ENCODE assay signal across 8 cellular contexts in genomic region chr16:18181028-18181427, GRCh38.
DNase-seq lines count a peak whose midpoint lies in the region; ATAC-seq, FAIRE-seq and TF ChIP-seq lines count a peak whose summit lies in the region.
"Not testable (repeated sequence)": the region's sequence is repeated elsewhere in the genome, so short reads cannot be mapped to it uniquely, and the experiment has no call there.

No MANE protein-coding gene starts in this region.

- not testable (repeated sequence) for BruUV-seq in HCT116 (replicated peaks; lab: Mats Ljungman, UMichigan); HepG2 (replicated peaks; lab: Mats Ljungman, UMichigan)

- not testable (repeated sequence) for H3K4me2 ChIP-seq in HCT116 (ENCODE audit: low read length); HepG2 (ENCODE audit: low read depth, low read length)

- not testable (repeated sequence) for H2AFZ ChIP-seq in HCT116 (ENCODE audit: low read depth, low read length, poor library complexity, severe bottlenecking); HepG2 (ENCODE audit: low read length)

- not testable (repeated sequence) for H4K20me1 ChIP-seq in HCT116 (ENCODE audit: insufficient read depth); HepG2 (ENCODE audit: insufficient read depth, low read length)

- H3K27me3 ChIP-seq in HCT116 (ENCODE audit: insufficient read depth, low read length); RWPE2 (ENCODE audit: insufficient read depth, poor library complexity, severe bottlenecking); endodermal cell (ENCODE audit: control insufficient read depth, insufficient read depth, low read length, poor library complexity, severe bottlenecking); HepG2 (ENCODE audit: control insufficient read depth in 1 of 2, insufficient read depth in 2 of 2, low read length in 2 of 2); upper lobe of right lung: not testable (repeated sequence)

- FAIRE-seq in GM12891 (lab: Jason Lieb, UNC) = peak; percentile 76
- FAIRE-seq in HepG2 (lab: Jason Lieb, UNC) = peak; percentile 72

- H3K27ac ChIP-seq in HCT116 (ENCODE audit: low read depth, low read length); RWPE2 (ENCODE audit: poor library complexity, severe bottlenecking); endodermal cell (ENCODE audit: low read depth, low read length); HepG2 (ENCODE audit: extremely low read length, insufficient read depth, low read length); upper lobe of right lung: not testable (repeated sequence)

- not testable (repeated sequence) for H3K9me3 Mint-ChIP-seq in activated T-helper 17 cell treated with anti-CD3 and anti-CD28 coated beads, Interleukin-2, amount 50 U/mL, for 72 hours; endodermal cell; osteocyte (ENCODE audit: unreplicated experiment)

- peak; percentile 100 for ATAC-seq in HCT116
- peak; percentile 33; the same call in 1 of the 3 replicates for ATAC-seq in RWPE2 (ENCODE audit: low read depth)
- peak; percentile 62 for ATAC-seq in activated T-helper 17 cell treated with anti-CD3 and anti-CD28 coated beads, Interleukin-2, amount 50 U/mL, for 72 hours (replicated peaks)
- ATAC-seq in HepG2 = peak; percentile 87
- peak; percentile 79 for ATAC-seq in upper lobe of right lung

- H3K4me3 ChIP-seq in HCT116 (replicated peaks in 1 of 2; ENCODE audit: low read depth in 1 of 2, low read length in 2 of 2); RWPE2 (ENCODE audit: severe bottlenecking); endodermal cell (ENCODE audit: low read length); HepG2 (replicated peaks in 1 of 3; ENCODE audit: insufficient read depth in 1 of 3, low read depth in 2 of 3, low read length in 3 of 3); upper lobe of right lung: not testable (repeated sequence)

- CTCF ChIA-PET in HCT116 (lab: Charles Lee); HepG2 (lab: Yijun Ruan, JAX; ENCODE audit: low intra/inter-chr PET ratio, low total read pairs): not testable (repeated sequence)

- intact Hi-C loops in HCT116 (cut with micrococcal nuclease); HepG2 (cut with micrococcal nuclease; ENCODE audit: unreplicated experiment); upper lobe of right lung (cut with DNase I): not testable (repeated sequence)

- TF ChIP-seq CTCF in HCT116 (IDR thresholded peaks at IDR 0.05 in 2 of 3, conservative IDR thresholded peaks at IDR 0.05 in 1 of 3; ENCODE audit: borderline replicate concordance in 1 of 3, insufficient read depth in 1 of 3, low read depth in 2 of 3, low read length in 2 of 3); RWPE2 (IDR thresholded peaks at IDR 0.05; ENCODE audit: poor library complexity, severe bottlenecking); HepG2 (CRISPR knock-in tag; IDR thresholded peaks at IDR 0.05); upper lobe of right lung (IDR thresholded peaks at IDR 0.05): not testable (repeated sequence)
- TF ChIP-seq CTCF in endodermal cell (conservative IDR thresholded peaks at IDR 0.05) (peak; percentile 40), osteocyte (IDR thresholded peaks at IDR 0.05) (peak; percentile 9)

- not testable (repeated sequence) for H3K9me2 ChIP-seq in HCT116 (ENCODE audit: insufficient read depth)

- not testable (repeated sequence) for H3K4me1 Mint-ChIP-seq in activated T-helper 17 cell treated with anti-CD3 and anti-CD28 coated beads, Interleukin-2, amount 50 U/mL, for 72 hours; endodermal cell; osteocyte (ENCODE audit: unreplicated experiment)

- not testable (repeated sequence) for H3K9me3 ChIP-seq in HCT116 (ENCODE audit: control insufficient read depth in 1 of 2, insufficient read depth in 1 of 2, low read depth in 1 of 2, low read length in 2 of 2); RWPE2 (ENCODE audit: severe bottlenecking); endodermal cell (ENCODE audit: control insufficient read depth, low read length); HepG2 (ENCODE audit: low read length); upper lobe of right lung

- POLR2A ChIA-PET in HCT116 (lab: Charles Lee); HepG2 (lab: Yijun Ruan, JAX): not testable (repeated sequence)

- not testable (repeated sequence) for DNase-seq in GM12891 (ENCODE audit: insufficient read length, low spot score); HCT116 (ENCODE audit: low read depth, low spot score); RWPE2 (ENCODE audit: low spot score); endodermal cell; HepG2 (ENCODE audit: low spot score); osteocyte (ENCODE audit: extremely low spot score, unreplicated experiment); upper lobe of right lung

- not testable (repeated sequence) for TF ChIP-seq POLR2A in GM12891 (IDR thresholded peaks at IDR 0.05; ENCODE audit: low read depth, low read length); HCT116 (IDR thresholded peaks at IDR 0.05; ENCODE audit: borderline replicate concordance, extremely low read depth, insufficient read depth, insufficient read length); HepG2 (IDR thresholded peaks at IDR 0.05; ENCODE audit: insufficient read depth in 1 of 2, low read depth in 2 of 2, low read length in 2 of 2)

- not testable (repeated sequence) for H3K9ac ChIP-seq in HCT116 (ENCODE audit: low read length); endodermal cell (ENCODE audit: extremely low read depth, low read length, poor library complexity, severe bottlenecking); HepG2 (ENCODE audit: insufficient read depth, low read depth, low read length)

- H3K36me3 ChIP-seq in HCT116 (ENCODE audit: control insufficient read depth in 1 of 2, insufficient read depth in 2 of 2, low read length in 2 of 2); RWPE2 (ENCODE audit: low read depth); endodermal cell (ENCODE audit: control insufficient read depth, insufficient read depth, low read length); HepG2 (replicated peaks in 1 of 2; ENCODE audit: control insufficient read depth in 1 of 2, insufficient read depth in 2 of 2, low read length in 2 of 2); upper lobe of right lung: not testable (repeated sequence)

- RAD21 ChIA-PET in HCT116 (lab: Charles Lee; ENCODE audit: low non-redundant PET in 1 of 2, low total read pairs in 2 of 2, uncharacterized antibody in 2 of 2, unreplicated experiment in 2 of 2) = not testable (repeated sequence)

- in situ Hi-C loops in HepG2 (cut with HindIII; ENCODE audit: extremely low pct_ligation_motif_present, low pct_unique_long_range_greater_than_20kb) = not testable (repeated sequence)

- H3K4me1 ChIP-seq in HCT116 (ENCODE audit: control insufficient read depth in 1 of 2, insufficient read depth in 2 of 2, low read length in 2 of 2); RWPE2 (ENCODE audit: insufficient read depth, poor library complexity, severe bottlenecking); endodermal cell (ENCODE audit: control insufficient read depth, insufficient read depth, low read length); HepG2 (ENCODE audit: insufficient read depth, low read length); upper lobe of right lung: not testable (repeated sequence)

- H3K36me3 Mint-ChIP-seq in activated T-helper 17 cell treated with anti-CD3 and anti-CD28 coated beads, Interleukin-2, amount 50 U/mL, for 72 hours (ENCODE audit: low read depth); endodermal cell (ENCODE audit: low read depth); osteocyte (ENCODE audit: unreplicated experiment): not testable (repeated sequence)

- not testable (repeated sequence) for TF ChIP-seq RAD21 in HCT116 (IDR thresholded peaks at IDR 0.05; ENCODE audit: low read depth); HepG2 (CRISPR knock-in tag; IDR thresholded peaks at IDR 0.05)

- 74% methylated on average over 2 of the region's 6 CpGs; no CpG with 5 or more reads in 1 of the 2 experiments for WGBS in endodermal cell (ENCODE audit: insufficient coverage in 1 of 2, insufficient read length in 1 of 2), 2 experiments
- WGBS in HepG2 (ENCODE audit: low lambda C conversion rate) = 9% methylated on average over 2 of the region's 6 CpGs

- not testable (repeated sequence) for H3K4me3 Mint-ChIP-seq in activated T-helper 17 cell treated with anti-CD3 and anti-CD28 coated beads, Interleukin-2, amount 50 U/mL, for 72 hours; endodermal cell; osteocyte (ENCODE audit: unreplicated experiment)

- not testable (repeated sequence) for H3K79me2 ChIP-seq in HCT116 (ENCODE audit: insufficient read depth, low read length); HepG2 (ENCODE audit: insufficient read depth, low read length)

- not testable (repeated sequence) for TF ChIP-seq EP300 in HepG2 (IDR thresholded peaks at IDR 0.05; ENCODE audit: low read depth in 2 of 2, low read length in 2 of 2); HepG2 (CRISPR knock-in tag; IDR thresholded peaks at IDR 0.05; ENCODE audit: borderline replicate concordance)

- not testable (repeated sequence) for H3K27ac Mint-ChIP-seq in activated T-helper 17 cell treated with anti-CD3 and anti-CD28 coated beads, Interleukin-2, amount 50 U/mL, for 72 hours; endodermal cell; osteocyte (ENCODE audit: unreplicated experiment)

- H3K27me3 Mint-ChIP-seq in activated T-helper 17 cell treated with anti-CD3 and anti-CD28 coated beads, Interleukin-2, amount 50 U/mL, for 72 hours; endodermal cell (ENCODE audit: insufficient read depth); osteocyte (ENCODE audit: unreplicated experiment): not testable (repeated sequence)

Comparison
In these comparisons a context has a peak if more than half of its experiments do, and no peak if none do; other contexts are left out.
1. ATAC-seq: peak in every context shown above with its lines; median percentile 100 in HCT116; 87 in HepG2; 79 in upper lobe of right lung; 62 in activated T-helper 17 cell treated with anti-CD3 and anti-CD28 coated beads, Interleukin-2, amount 50 U/mL, for 72 hours; 33 in RWPE2.